Comparison of ENCODE assay signal across 18 cellular contexts in the genomic region with DNA sequence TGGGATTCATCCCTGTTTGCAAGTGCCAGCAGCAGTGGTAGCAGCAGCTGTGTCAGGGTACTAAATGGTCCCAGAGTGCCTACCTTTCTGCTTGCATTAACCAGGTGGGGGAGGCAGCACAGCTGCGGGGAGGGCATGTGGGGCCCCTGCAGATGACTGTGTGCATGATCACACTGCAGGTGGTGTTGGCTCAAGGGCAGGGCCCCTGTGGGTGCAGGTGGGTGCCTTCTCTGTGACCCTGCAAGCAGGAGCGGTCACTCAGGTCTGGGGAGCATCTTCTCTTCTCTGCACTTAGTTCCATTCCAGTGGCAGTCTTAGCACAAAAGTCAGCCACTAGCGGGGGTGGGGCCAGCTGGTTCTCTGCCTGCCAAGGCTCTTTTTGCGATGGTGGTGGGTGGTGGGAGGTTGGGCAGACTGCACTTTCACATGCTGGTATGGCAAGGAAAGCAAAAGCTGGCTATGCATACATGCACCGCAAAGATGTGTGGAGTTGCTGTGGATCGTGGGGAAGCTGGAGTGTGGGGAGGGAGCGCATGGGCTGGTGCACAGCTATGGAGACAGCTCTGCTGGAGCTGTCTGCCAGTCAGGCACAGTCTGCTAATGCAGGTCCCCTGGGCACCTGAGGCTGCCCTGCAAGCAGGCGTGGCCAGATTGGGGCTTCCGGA.
A peak's percentile ranks its signal among the peaks of the same experiment; 100 is the strongest.
DNase-seq lines count a peak whose midpoint lies in the region; ATAC-seq and TF ChIP-seq lines count a peak whose summit lies in the region.
"Had no signal": no experiment of that assay in that cellular context is flagged by ENCODE, and none has a peak within 500 bp of the region (broad histone marks: within the 10 kb centered on the region; RNA-seq: fewer than 3 reads in every experiment).

No MANE protein-coding gene starts in this region.

- no peak for ATAC-seq in RWPE2 (ENCODE audit: low read depth)
- ATAC-seq: PC-3 had no signal

- H3K4me3 Mint-ChIP-seq in endodermal cell (no peak overlapping the region), nephron progenitor cell (no peak overlapping the region), Caco-2 (ENCODE audit: unreplicated experiment) (no peak overlapping the region)

- CTCF ChIA-PET in Caco-2 (lab: Charles Lee) = no interaction called here

- H3K4me1 ChIP-seq in RWPE2 (ENCODE audit: insufficient read depth, poor library complexity, severe bottlenecking) = no peaks in the 10 kb centered on the region
- no peaks in the 10 kb centered on the region for H3K4me1 ChIP-seq in endodermal cell (ENCODE audit: control insufficient read depth, insufficient read depth, low read length)
- peaks cover 0 to 8% of the 10 kb centered on the region in 2 donors for H3K4me1 ChIP-seq in thyroid gland
- no peaks in the 10 kb centered on the region for H3K4me1 ChIP-seq in Caco-2

- WGBS in endodermal cell (ENCODE audit: insufficient coverage in 1 of 2, insufficient read length in 1 of 2), 2 experiments = 95 to 96% methylated on average over 7 to 9 of the region's 9 CpGs
- 53 to 69% methylated on average over 8 of the region's 9 CpGs for WGBS in thyroid gland, 2 donors

- H3K27me3 Mint-ChIP-seq in endodermal cell (ENCODE audit: insufficient read depth) = no peaks in the 10 kb centered on the region
- H3K27me3 Mint-ChIP-seq in nephron progenitor cell (ENCODE audit: low read depth, poor library complexity) = no peaks in the 10 kb centered on the region
- no peaks in the 10 kb centered on the region for H3K27me3 Mint-ChIP-seq in Caco-2 (ENCODE audit: insufficient read depth, unreplicated experiment)

- H3K27ac Mint-ChIP-seq in endodermal cell (no peak overlapping the region), nephron progenitor cell (no peak overlapping the region), Caco-2 (ENCODE audit: unreplicated experiment) (no peak overlapping the region)

- H3K9me3 Mint-ChIP-seq in endodermal cell = no peaks in the 10 kb centered on the region
- no peaks in the 10 kb centered on the region for H3K9me3 Mint-ChIP-seq in nephron progenitor cell
- H3K9me3 Mint-ChIP-seq in Caco-2 (ENCODE audit: unreplicated experiment) = no peaks in the 10 kb centered on the region

- H3K4me1 Mint-ChIP-seq in endodermal cell (no peaks in the 10 kb centered on the region), nephron progenitor cell (no peaks in the 10 kb centered on the region), Caco-2 (ENCODE audit: low read depth, unreplicated experiment) (no peaks in the 10 kb centered on the region)

- TF ChIP-seq CTCF in RWPE2 (IDR thresholded peaks at IDR 0.05; ENCODE audit: poor library complexity, severe bottlenecking) (no peak), endodermal cell (conservative IDR thresholded peaks at IDR 0.05) (no peak), nephron progenitor cell (IDR thresholded peaks at IDR 0.05) (no peak), thyroid gland (IDR thresholded peaks at IDR 0.05) (no peak), Caco-2 (IDR thresholded peaks at IDR 0.05; ENCODE audit: insufficient read depth in 1 of 2, low read depth in 1 of 2, low read length in 1 of 2, severe bottlenecking in 1 of 2, unreplicated experiment in 1 of 2) (no peak)

- no peak overlapping the region for H3K9ac ChIP-seq in endodermal cell (ENCODE audit: extremely low read depth, low read length, poor library complexity, severe bottlenecking)
- H3K9ac ChIP-seq: GM23248 had no signal

- H3K27ac ChIP-seq in RWPE2 (ENCODE audit: poor library complexity, severe bottlenecking) (no peak overlapping the region), endodermal cell (ENCODE audit: low read depth, low read length) (no peak overlapping the region), thyroid gland (no peak overlapping the region)
- H3K27ac ChIP-seq: GM23248, SJCRH30 had no signal

- DNase-seq in RWPE2 (ENCODE audit: low spot score) (peak; percentile 42), endodermal cell (peak; percentile 46), nephron progenitor cell (peak; percentile 2), thyroid gland (peak; percentile 38 to 48), Caco-2 (no peak), DMS 273 (lab: John Stamatoyannopoulos, UW; ENCODE audit: unreplicated experiment) (no peak), SHP77 (lab: John Stamatoyannopoulos, UW) (no peak)
- no peak for DNase-seq in activated naive CD4-positive, alpha-beta T cell treated with Interleukin-2 at 50 U/mL for 16 hours
- DNase-seq: C1 segment of cervical spinal cord, GM23248, NCI-H1105, NCI-H2107, NCI-H2227 treated with DMSO at 0.1 percent for 48 hours, NCI-H510A treated with DMSO at 0.1 percent for 48 hours, NCI-H82, PC-3, RPMI8226, SJCRH30 had no signal

- POLR2A ChIA-PET in Caco-2 (lab: Charles Lee) = no interaction called here

- H3K27me3 ChIP-seq in RWPE2 (ENCODE audit: insufficient read depth, poor library complexity, severe bottlenecking) = no peaks in the 10 kb centered on the region
- no peaks in the 10 kb centered on the region for H3K27me3 ChIP-seq in endodermal cell (ENCODE audit: control insufficient read depth, insufficient read depth, low read length, poor library complexity, severe bottlenecking)
- H3K27me3 ChIP-seq in thyroid gland = no peaks in the 10 kb centered on the region
- no peaks in the 10 kb centered on the region for H3K27me3 ChIP-seq in Caco-2 (replicated peaks; ENCODE audit: control insufficient read depth, insufficient read depth, low read length)
- H3K27me3 ChIP-seq: SJCRH30 had no signal

- intact Hi-C loops in thyroid gland (cut with DNase I) (no loop called here), Caco-2 (cut with micrococcal nuclease; ENCODE audit: unreplicated experiment) (no loop called here)

- TF ChIP-seq POLR2A in thyroid gland (IDR thresholded peaks at IDR 0.05) = no peak

- no TSS peak for BruUV-seq in Caco-2 (replicated peaks; lab: Mats Ljungman, UMichigan)

- H3K36me3 ChIP-seq in RWPE2 (ENCODE audit: low read depth) (peaks cover 6% of the 10 kb centered on the region; the same call in 1 of the 2 replicates), endodermal cell (ENCODE audit: control insufficient read depth, insufficient read depth, low read length) (no peaks in the 10 kb centered on the region), thyroid gland (peaks cover 0 to 4% of the 10 kb centered on the region in 2 donors), Caco-2 (ENCODE audit: control insufficient read depth, insufficient read depth, low read length) (no peaks in the 10 kb centered on the region)
- H3K36me3 ChIP-seq: SJCRH30 had no signal

- peaks cover 8% of the 10 kb centered on the region for H3K36me3 Mint-ChIP-seq in endodermal cell (ENCODE audit: low read depth)
- peaks cover 27% of the 10 kb centered on the region for H3K36me3 Mint-ChIP-seq in nephron progenitor cell (ENCODE audit: low read depth)
- H3K36me3 Mint-ChIP-seq in Caco-2 (ENCODE audit: insufficient read depth, unreplicated experiment) = no peaks in the 10 kb centered on the region

- H3K9me3 ChIP-seq in RWPE2 (ENCODE audit: severe bottlenecking) (no peaks in the 10 kb centered on the region), endodermal cell (ENCODE audit: control insufficient read depth, low read length) (no peaks in the 10 kb centered on the region), thyroid gland (no peaks in the 10 kb centered on the region), Caco-2 (no peaks in the 10 kb centered on the region)
- H3K9me3 ChIP-seq: SJCRH30 had no signal

- H3K4me3 ChIP-seq in RWPE2 (ENCODE audit: severe bottlenecking) = no peak overlapping the region
- no peak overlapping the region for H3K4me3 ChIP-seq in endodermal cell (ENCODE audit: low read length)
- H3K4me3 ChIP-seq in thyroid gland (replicated peaks in 1 of 3) = no peak overlapping the region
- H3K4me3 ChIP-seq in Caco-2 (ENCODE audit: low read depth, low read length) = no peak overlapping the region
- H3K4me3 ChIP-seq: GM23248, SJCRH30 had no signal

Comparison
In these comparisons a context has a peak if more than half of its experiments do, and no peak if none do; other contexts are left out.
1. DNase-seq: peak in RWPE2 (single experiment), endodermal cell (single experiment), nephron progenitor cell (single experiment) and thyroid gland (2 of 2); none in Caco-2 (0 of 2), DMS 273 (single experiment), SHP77 (0 of 2) and activated naive CD4-positive, alpha-beta T cell treated with Interleukin-2 at 50 U/mL for 16 hours (single experiment).